ENCODE assay signal across 10 cellular contexts in the genomic region with DNA sequence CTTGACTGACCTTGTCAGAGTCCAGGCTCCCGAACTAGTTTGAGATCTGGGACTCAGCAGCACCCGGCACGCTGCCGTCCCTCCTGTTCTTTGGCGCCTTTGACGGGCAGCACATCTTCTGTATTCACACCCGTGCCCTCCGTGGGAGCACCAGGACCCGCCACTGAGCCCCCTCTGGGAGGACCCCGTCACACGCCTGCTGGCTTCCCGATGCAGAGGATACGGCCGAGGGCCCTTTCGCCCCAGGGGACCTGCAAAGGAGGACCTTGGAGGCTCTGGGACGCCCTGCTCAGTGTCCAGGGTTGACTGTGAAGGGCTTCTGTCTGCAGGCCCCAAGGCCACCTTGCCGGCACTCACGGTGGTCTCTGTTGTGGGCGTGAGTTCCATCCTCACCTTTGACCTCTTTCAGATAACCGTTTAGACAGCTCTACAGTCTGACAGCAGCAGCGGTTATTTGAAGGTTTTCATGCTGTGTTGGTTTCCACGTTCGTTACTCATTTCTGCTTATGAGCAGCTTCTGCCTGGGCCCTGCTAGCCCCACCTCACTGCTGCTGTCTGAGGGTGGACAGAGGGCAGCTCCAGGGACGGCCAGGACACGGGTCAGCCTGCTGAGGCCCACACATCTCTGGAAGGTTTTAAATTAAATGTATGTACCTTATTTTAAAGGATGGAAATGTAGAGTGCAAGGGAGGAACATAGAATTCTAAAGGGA. TPM values are rescaled to one million over a fixed set of nuclear protein-coding genes. Genes with fewer than 3 reads are reported as not detected.
DNase-seq lines count a peak whose midpoint lies in the region; ATAC-seq and TF ChIP-seq lines count a peak whose summit lies in the region.
"Had no signal": no experiment of that assay in that cellular context is flagged by ENCODE, and none has a peak within 500 bp of the region (broad histone marks: within the 10 kb centered on the region; RNA-seq: fewer than 3 reads in every experiment).

No MANE protein-coding gene starts in this region.

- peak overlapping the region; percentile 93 for H3K27ac Mint-ChIP-seq in endothelial cell (ENCODE audit: unreplicated experiment)
- no peak overlapping the region for H3K27ac Mint-ChIP-seq in naive thymus-derived CD4-positive, alpha-beta T cell
- H3K27ac Mint-ChIP-seq: activated naive CD8-positive, alpha-beta T cell had no signal

- peaks cover 9% of the 10 kb centered on the region for H3K4me1 Mint-ChIP-seq in endothelial cell (ENCODE audit: unreplicated experiment)
- peaks cover 0 to 7% (median 2%) of the 10 kb centered on the region in 7 donors for H3K4me1 Mint-ChIP-seq in naive thymus-derived CD4-positive, alpha-beta T cell

- no peak overlapping the region for H3K9ac ChIP-seq in rectal smooth muscle tissue (ENCODE audit: low read length)

- CTCF ChIA-PET in naive thymus-derived CD4-positive, alpha-beta T cell (lab: Charles Lee), result interaction anchor here (0.6 kb wide), 1 partner anchor 242 kb away, joined by 4 read pairs; no protein-coding TSS in a partner anchor

- H3K9me3 Mint-ChIP-seq in endothelial cell (ENCODE audit: unreplicated experiment), result no peaks in the 10 kb centered on the region
- no peaks in the 10 kb centered on the region for H3K9me3 Mint-ChIP-seq in naive thymus-derived CD4-positive, alpha-beta T cell

- POLR2A ChIA-PET in naive thymus-derived CD4-positive, alpha-beta T cell (lab: Charles Lee), result no interaction called here

- peak overlapping the region; percentile 32 for H3K4me3 Mint-ChIP-seq in endothelial cell (ENCODE audit: unreplicated experiment)
- no peak overlapping the region for H3K4me3 Mint-ChIP-seq in naive thymus-derived CD4-positive, alpha-beta T cell
- H3K4me3 Mint-ChIP-seq: activated naive CD8-positive, alpha-beta T cell had no signal

- H3K4me1 ChIP-seq in rectal smooth muscle tissue (ENCODE audit: control insufficient read depth, insufficient read depth, low read length), result no peaks in the 10 kb centered on the region
- no peaks in the 10 kb centered on the region for H3K4me1 ChIP-seq in naive thymus-derived CD4-positive, alpha-beta T cell (ENCODE audit: control insufficient read depth in 2 of 2, insufficient read depth in 2 of 2, low read length in 2 of 2)

- TF ChIP-seq CTCF in endothelial cell (IDR thresholded peaks at IDR 0.05; ENCODE audit: unreplicated experiment), result no peak
- no peak for TF ChIP-seq CTCF in coronary artery (IDR thresholded peaks at IDR 0.05)

- no peaks in the 10 kb centered on the region for H3K27me3 ChIP-seq in rectal smooth muscle tissue (ENCODE audit: control insufficient read depth, insufficient read depth, low read length)
- no peaks in the 10 kb centered on the region for H3K27me3 ChIP-seq in naive thymus-derived CD4-positive, alpha-beta T cell (ENCODE audit: control insufficient read depth in 2 of 2, insufficient read depth in 2 of 2, low read length in 2 of 2)
- H3K27me3 ChIP-seq: SJSA1 had no signal

- no peaks in the 10 kb centered on the region for H3K9me3 ChIP-seq in naive thymus-derived CD4-positive, alpha-beta T cell (ENCODE audit: control insufficient read depth in 2 of 3, low read length in 3 of 3)
- H3K9me3 ChIP-seq: SJSA1 had no signal

- peak; percentile 36 for ATAC-seq in GM19351 (IDR thresholded peaks at IDR 0.05; ENCODE audit: unreplicated experiment)
- ATAC-seq in HG03354 (IDR thresholded peaks at IDR 0.05; ENCODE audit: poor library complexity, severe bottlenecking, unreplicated experiment), result peak; percentile 18
- ATAC-seq in naive thymus-derived CD4-positive, alpha-beta T cell, result no peak

- no peak for DNase-seq in endothelial cell (ENCODE audit: low spot score)
- DNase-seq in coronary artery (ENCODE audit: low spot score), result no peak
- DNase-seq in naive thymus-derived CD4-positive, alpha-beta T cell, result no peak
- no peak for DNase-seq in amygdala (lab: John Stamatoyannopoulos, UW)
- DNase-seq: NK-92 treated with Interleukin-12 subunit alpha and Interleukin-12 subunit beta, amount 100 ng/mL, for 24 hours had no signal

- no peaks in the 10 kb centered on the region for H3K36me3 ChIP-seq in rectal smooth muscle tissue (ENCODE audit: control insufficient read depth, insufficient read depth, low read length)
- no peaks in the 10 kb centered on the region for H3K36me3 ChIP-seq in naive thymus-derived CD4-positive, alpha-beta T cell (ENCODE audit: control insufficient read depth in 2 of 3, insufficient read depth in 3 of 3, low read length in 3 of 3)

- H3K27me3 Mint-ChIP-seq in endothelial cell (ENCODE audit: unreplicated experiment), result peaks cover 13% of the 10 kb centered on the region
- H3K27me3 Mint-ChIP-seq in naive thymus-derived CD4-positive, alpha-beta T cell, result peaks cover 0 to 12% (median 3%) of the 10 kb centered on the region in 5 donors
- H3K27me3 Mint-ChIP-seq: activated naive CD8-positive, alpha-beta T cell had no signal

- H3K4me3 ChIP-seq in rectal smooth muscle tissue (ENCODE audit: low read length), result no peak overlapping the region
- H3K4me3 ChIP-seq in coronary artery, result no peak overlapping the region
- no peak overlapping the region for H3K4me3 ChIP-seq in naive thymus-derived CD4-positive, alpha-beta T cell (ENCODE audit: low read length)
- H3K4me3 ChIP-seq: SJSA1 had no signal

- intact Hi-C loops in naive thymus-derived CD4-positive, alpha-beta T cell (cut with micrococcal nuclease), result loop anchor here in 1 of 2 donors (2.0 kb wide), 1 partner anchor 108 kb away; no protein-coding TSS in a partner anchor

- H3K27ac ChIP-seq in rectal smooth muscle tissue (ENCODE audit: low read depth, low read length), result peak overlapping the region; percentile 11
- no peak overlapping the region for H3K27ac ChIP-seq in coronary artery
- H3K27ac ChIP-seq in naive thymus-derived CD4-positive, alpha-beta T cell (ENCODE audit: low read depth, low read length), result no peak overlapping the region
- H3K27ac ChIP-seq: SJSA1 had no signal

- H3K36me3 Mint-ChIP-seq in endothelial cell (ENCODE audit: low read depth, unreplicated experiment), result peaks cover 9% of the 10 kb centered on the region
- H3K36me3 Mint-ChIP-seq in naive thymus-derived CD4-positive, alpha-beta T cell, result peaks cover 0 to 6% (median 0%) of the 10 kb centered on the region in 5 donors

RNA-seq across cellular contexts. Expression of a gene that starts 12.6 kb away (rescaled TPM):
- total RNA-seq in endothelial cell (ENCODE audit: unreplicated experiment), result 43.9 TPM
- 100 to 1,000 TPM in 1 of 5 experiments, 10 to 100 TPM in 4; 79.1 to 105 (median 89.8) TPM for total RNA-seq in naive thymus-derived CD4-positive, alpha-beta T cell
- 10 to 100 TPM; 44.3 to 47.5 TPM for polyA plus RNA-seq in naive thymus-derived CD4-positive, alpha-beta T cell
